11 cellular contexts compared by ENCODE assay signal in the genomic region with DNA sequence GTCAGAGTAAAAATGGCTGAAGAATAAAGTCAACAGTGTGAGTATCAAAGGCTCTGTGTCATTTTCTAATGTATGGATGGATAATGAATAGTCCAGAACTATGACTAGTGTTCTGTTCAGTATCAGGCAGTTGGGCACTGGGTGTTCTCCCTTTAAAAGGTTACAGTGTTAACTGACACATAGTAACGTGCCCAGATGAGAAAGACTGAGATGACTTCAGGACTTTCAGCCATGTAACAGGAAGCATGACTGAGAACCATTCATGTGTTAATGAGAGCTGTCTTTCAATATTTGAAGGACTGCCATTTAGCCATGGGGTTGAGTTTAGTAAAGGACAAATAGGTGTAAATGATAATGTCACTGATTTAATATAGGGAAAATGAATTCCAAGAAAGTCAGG.
DNase-seq lines count a peak whose midpoint lies in the region; ATAC-seq and TF ChIP-seq lines count a peak whose summit lies in the region.
"Had no signal": no experiment of that assay in that cellular context is flagged by ENCODE, and none has a peak within 500 bp of the region (broad histone marks: within the 10 kb centered on the region; RNA-seq: fewer than 3 reads in every experiment).

No MANE protein-coding gene starts in this region.

- no peak overlapping the region for H3K4ac ChIP-seq in IMR-90 (ENCODE audit: low read depth, low read length)

- H2BK120ac ChIP-seq in IMR-90 (ENCODE audit: low read depth, low read length), result no peak overlapping the region

- peak; percentile 97 for ATAC-seq in HG02759 (IDR thresholded peaks at IDR 0.05; ENCODE audit: unreplicated experiment)
- no peak for ATAC-seq in IMR-90 (ENCODE audit: low read depth)
- peak in 3 of 4 donors; percentile 55 to 69 (median 61) for ATAC-seq in psoas muscle
- ATAC-seq: A549 had no signal

- CTCF ChIA-PET in IMR-90 (lab: Yijun Ruan, JAX), result no interaction called here

- TF ChIP-seq POLR2A in IMR-90 (IDR thresholded peaks at IDR 0.05; ENCODE audit: low read depth, low read length), result no peak

- no peak overlapping the region for H2BK20ac ChIP-seq in IMR-90 (ENCODE audit: low read depth, low read length)

- H4K91ac ChIP-seq in IMR-90 (ENCODE audit: insufficient read depth, low read depth, low read length), result no peak overlapping the region

- no peak overlapping the region for H2AK9ac ChIP-seq in IMR-90 (replicated peaks; ENCODE audit: low read depth, low read length, poor library complexity)

- H3K27ac ChIP-seq in IMR-90 (ENCODE audit: insufficient read depth, low read length) (no peak overlapping the region), psoas muscle (no peak overlapping the region), ascending aorta (no peak overlapping the region)
- H3K27ac ChIP-seq: A549 had no signal

- H3K36me3 ChIP-seq in IMR-90 (ENCODE audit: control insufficient read depth, insufficient read depth, low read length) (no peaks in the 10 kb centered on the region), psoas muscle (ENCODE audit: insufficient read depth in 1 of 2, low read depth in 1 of 2) (no peaks in the 10 kb centered on the region), ascending aorta (no peaks in the 10 kb centered on the region)

- no peaks in the 10 kb centered on the region; the same call in 1 of the 2 replicates for H4K20me1 ChIP-seq in IMR-90 (ENCODE audit: insufficient read depth, low read length)

- TF ChIP-seq CTCF in IMR-90 (conservative IDR thresholded peaks at IDR 0.05; ENCODE audit: low read depth, low read length), result no peak
- TF ChIP-seq CTCF in psoas muscle (IDR thresholded peaks at IDR 0.05), result no peak
- no peak for TF ChIP-seq CTCF in CD14-positive monocyte (IDR thresholded peaks at IDR 0.05)
- TF ChIP-seq CTCF in ascending aorta (IDR thresholded peaks at IDR 0.05), result no peak

- in situ Hi-C loops in IMR-90 (cut with MboI; ENCODE audit: low sequenced_read_pairs), result no loop called here

- intact Hi-C loops in IMR-90 (cut with micrococcal nuclease), result no loop called here
- intact Hi-C loops in psoas muscle (cut with DNase I), result no loop called here
- intact Hi-C loops in CD14-positive monocyte (cut with micrococcal nuclease), result no loop called here
- intact Hi-C loops in ascending aorta (cut with DNase I), result no loop called here

- no peak overlapping the region for H4K5ac ChIP-seq in IMR-90 (ENCODE audit: low read depth, low read length)

- dilution Hi-C loops in IMR-90 (cut with HindIII; ENCODE audit: low sequenced_read_pairs, unreplicated experiment), result no loop called here

- H3K27me3 ChIP-seq in IMR-90 (ENCODE audit: control insufficient read depth, insufficient read depth, low read length), result no peaks in the 10 kb centered on the region
- no peaks in the 10 kb centered on the region for H3K27me3 ChIP-seq in psoas muscle (ENCODE audit: insufficient read depth in 3 of 3, low read length in 2 of 3)
- H3K27me3 ChIP-seq in ascending aorta, result no peaks in the 10 kb centered on the region

- no peak overlapping the region for H3K27ac Mint-ChIP-seq in CD14-positive monocyte
- H3K27ac Mint-ChIP-seq: activated T-cell treated with anti-CD3 and anti-CD28 coated beads, Interleukin-2, amount 50 U/mL, for 24 hours had no signal

- no peaks in the 10 kb centered on the region for H3K36me3 Mint-ChIP-seq in CD14-positive monocyte

- no peak overlapping the region for H2AFZ ChIP-seq in IMR-90 (replicated peaks; ENCODE audit: low read length, poor library complexity)

- no CpG with 5 or more reads among the region's 1 CpG for WGBS in IMR-90 (ENCODE audit: extremely low coverage in 2 of 2, insufficient read length in 1 of 2), 2 experiments
- WGBS in psoas muscle, 3 donors, result 14 to 55% (median 29%) methylated on average over 1 of the region's 1 CpG

- H3K4me2 ChIP-seq in IMR-90 (ENCODE audit: low read depth, low read length), result no peak overlapping the region
- H3K4me2 ChIP-seq: A549 had no signal

- H3K4me1 ChIP-seq in IMR-90 (ENCODE audit: control insufficient read depth, insufficient read depth, low read length), result peaks cover 4% of the 10 kb centered on the region; the same call in 1 of the 2 replicates
- H3K4me1 ChIP-seq in psoas muscle, result no peaks in the 10 kb centered on the region
- H3K4me1 ChIP-seq in ascending aorta, result peaks cover 0 to 2% of the 10 kb centered on the region in 2 donors

- H3K9me3 Mint-ChIP-seq in CD14-positive monocyte, result no peaks in the 10 kb centered on the region
- H3K9me3 Mint-ChIP-seq: activated T-cell treated with anti-CD3 and anti-CD28 coated beads, Interleukin-2, amount 50 U/mL, for 24 hours; nephron had no signal

- no peaks in the 10 kb centered on the region for H3K27me3 Mint-ChIP-seq in CD14-positive monocyte (ENCODE audit: low read depth in 3 of 3)
- H3K27me3 Mint-ChIP-seq: activated T-cell treated with anti-CD3 and anti-CD28 coated beads, Interleukin-2, amount 50 U/mL, for 24 hours had no signal

- TF ChIP-seq RAD21 in IMR-90 (IDR thresholded peaks at IDR 0.05; ENCODE audit: low read length), result no peak

- H3K4me3 ChIP-seq in IMR-90 (ENCODE audit: insufficient read depth, low read depth, low read length), result no peak overlapping the region
- H3K4me3 ChIP-seq in psoas muscle, result no peak overlapping the region
- H3K4me3 ChIP-seq in ascending aorta, result no peak overlapping the region
- H3K4me3 ChIP-seq: A549 had no signal

- no peak overlapping the region for H3K4me3 Mint-ChIP-seq in CD14-positive monocyte
- H3K4me3 Mint-ChIP-seq: activated T-cell treated with anti-CD3 and anti-CD28 coated beads, Interleukin-2, amount 50 U/mL, for 24 hours; nephron had no signal

- DNase-seq in NCI-H510A treated with DMSO at 0.1 percent for 48 hours (lab: John Stamatoyannopoulos, UW) (peak; percentile 33), NCI-H510A (lab: John Stamatoyannopoulos, UW) (no peak), IMR-90 (no peak), psoas muscle (no peak), CD14-positive monocyte (ENCODE audit: low spot score) (no peak), RPMI8226 (no peak), ascending aorta (ENCODE audit: low spot score in 2 of 2) (no peak)
- DNase-seq: activated T-cell treated with anti-CD3 and anti-CD28 coated beads, Interleukin-2, amount 50 U/mL, for 24 hours had no signal

- peaks cover 3% of the 10 kb centered on the region; the same call in 1 of the 2 replicates for H3K9me1 ChIP-seq in IMR-90 (ENCODE audit: insufficient read depth, low read length)

- H4K8ac ChIP-seq in IMR-90 (ENCODE audit: low read depth in 2 of 2, low read length in 2 of 2), result peak overlapping the region in 1 of 2 experiments; percentile 10; a peak in 1 of 4 replicates

- no peaks in the 10 kb centered on the region for H3K4me1 Mint-ChIP-seq in CD14-positive monocyte

- H3K14ac ChIP-seq in IMR-90 (replicated peaks; ENCODE audit: low read depth, low read length), result 0 out of 2 replicates have a peak overlapping the region, but pooled peaks have one; percentile 52

- H3K9me3 ChIP-seq in IMR-90 (ENCODE audit: control insufficient read depth, insufficient read depth, low read length) (no peaks in the 10 kb centered on the region), psoas muscle (no peaks in the 10 kb centered on the region), ascending aorta (no peaks in the 10 kb centered on the region)
- H3K9me3 ChIP-seq: A549 had no signal

- H2BK15ac ChIP-seq in IMR-90 (ENCODE audit: low read depth, low read length), result 0 out of 3 replicates have a peak overlapping the region, but pooled peaks have one; percentile 1

- H3K56ac ChIP-seq in IMR-90 (ENCODE audit: extremely low read depth, insufficient read depth, low read length), result no peak overlapping the region

- H3K79me1 ChIP-seq in IMR-90 (ENCODE audit: low read depth in 1 of 2, low read length in 2 of 2), result peaks cover 3 to 19% of the 10 kb centered on the region in 2 experiments; a peak in 3 of 4 replicates

- BruUV-seq in IMR-90 (replicated peaks; lab: Mats Ljungman, UMichigan), result no TSS peak

- no peak overlapping the region; the same call in 1 of the 2 replicates for H3K18ac ChIP-seq in IMR-90 (ENCODE audit: low read depth, low read length)

- no peak overlapping the region for H2BK5ac ChIP-seq in IMR-90 (ENCODE audit: low read depth, low read length, poor library complexity, severe bottlenecking)

- POLR2A ChIA-PET in IMR-90 (lab: Charles Lee; ENCODE audit: unreplicated experiment), result no interaction called here

- no peak overlapping the region for H3K23ac ChIP-seq in IMR-90 (ENCODE audit: low read depth, low read length)

- H3K9ac ChIP-seq in IMR-90 (ENCODE audit: low read depth, low read length), result no peak overlapping the region

- H2AK5ac ChIP-seq in IMR-90 (ENCODE audit: low read depth, low read length), result no peak overlapping the region

TF ChIP-seq in IMR-90, 13 proteins besides CTCF, POLR2A, EP300 and RAD21:
- TF ChIP-seq CEBPB (IDR thresholded peaks at IDR 0.05; ENCODE audit: low read depth, low read length) (no peak), BHLHE40 (IDR thresholded peaks at IDR 0.05; ENCODE audit: low read depth, low read length) (no peak), NFE2L2 (IDR thresholded peaks at IDR 0.05; ENCODE audit: low read depth, low read length) (no peak), MXI1 (IDR thresholded peaks at IDR 0.05; ENCODE audit: borderline replicate concordance, low read depth, low read length) (no peak), RFX5 (IDR thresholded peaks at IDR 0.05; ENCODE audit: low read depth, low read length) (no peak), CHD1 (IDR thresholded peaks at IDR 0.05; ENCODE audit: low read depth, low read length) (no peak), FOS (IDR thresholded peaks at IDR 0.05; ENCODE audit: low read depth, low read length) (no peak)
